In the genomic region with DNA sequence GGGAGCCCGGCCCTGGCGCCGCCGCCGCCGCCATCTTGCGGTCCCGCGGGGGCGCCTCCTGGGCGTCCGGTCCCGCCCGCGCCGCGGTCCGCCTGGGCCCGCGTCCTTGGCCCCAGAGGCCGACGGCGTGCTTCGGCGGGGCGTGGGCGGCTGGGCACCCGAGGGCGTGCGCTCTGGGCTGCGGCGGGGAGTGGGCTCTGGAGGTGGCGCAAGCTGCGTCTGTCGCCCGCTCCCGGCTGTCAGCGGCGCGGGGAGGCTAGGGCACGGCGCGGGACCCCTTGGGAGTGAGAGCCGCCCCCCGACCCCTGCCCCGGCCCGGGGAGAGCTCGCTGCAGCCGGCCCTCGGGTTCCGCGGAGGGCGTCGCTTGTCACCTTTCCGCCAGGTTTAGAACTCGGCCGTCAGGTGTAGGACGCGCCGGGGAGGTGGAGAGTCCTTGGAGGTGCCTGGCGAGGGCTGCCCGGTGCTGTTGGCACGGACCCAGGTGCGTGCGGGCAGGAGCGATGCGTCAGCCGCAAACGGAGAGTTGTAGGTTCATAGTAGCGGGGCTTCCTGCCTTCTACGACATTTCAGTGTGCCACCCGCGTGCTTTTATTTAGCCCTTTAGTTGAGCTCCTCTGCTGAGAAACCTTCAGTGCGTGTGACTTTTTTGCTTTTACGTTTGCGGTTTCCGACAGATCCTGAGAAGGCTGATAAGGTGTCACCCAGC, we compare ENCODE assay signal across 9 cellular contexts. TPM values are rescaled to one million over a fixed set of nuclear protein-coding genes. Genes with fewer than 3 reads are reported as not detected.
A peak's percentile ranks its signal among the peaks of the same experiment; 100 is the strongest.
DNase-seq lines count a peak whose midpoint lies in the region; ATAC-seq and TF ChIP-seq lines count a peak whose summit lies in the region.
"Had no signal": no experiment of that assay in that cellular context is flagged by ENCODE, and none has a peak within 500 bp of the region (broad histone marks: within the 10 kb centered on the region; RNA-seq: fewer than 3 reads in every experiment).

No MANE protein-coding gene starts in this region.

- H3K36me3 ChIP-seq in CD4-positive, CD25-positive, alpha-beta regulatory T cell (ENCODE audit: control insufficient read depth, insufficient read depth, low read length): no peaks in the 10 kb centered on the region
- H3K36me3 ChIP-seq in RWPE2 (ENCODE audit: low read depth) (0 out of 2 replicates have a peak, but pooled peaks cover 4% of the 10 kb centered on the region), gastroesophageal sphincter (no peaks in the 10 kb centered on the region), testis (ENCODE audit: low read depth, missing control alignments) (no peaks in the 10 kb centered on the region)

- TF ChIP-seq POLR2A in gastroesophageal sphincter (IDR thresholded peaks at IDR 0.05) (peak in 1 of 2 donors; percentile 37), testis (IDR thresholded peaks at IDR 0.05) (no peak)

- H3K27ac ChIP-seq in CD4-positive, CD25-positive, alpha-beta regulatory T cell (ENCODE audit: insufficient read depth, low read length, poor library complexity, severe bottlenecking): peak overlapping the region; percentile 94
- H3K27ac ChIP-seq in RWPE2 (ENCODE audit: poor library complexity, severe bottlenecking) (peak overlapping the region; percentile 90), gastroesophageal sphincter (peak overlapping the region; percentile 93 to 100 (median 98)), testis (peak overlapping the region; percentile 95 to 100)

- H3K4me1 ChIP-seq in CD4-positive, CD25-positive, alpha-beta regulatory T cell (ENCODE audit: control insufficient read depth, insufficient read depth, low read length, poor library complexity, severe bottlenecking): peaks cover 53% of the 10 kb centered on the region
- H3K4me1 ChIP-seq in RWPE2 (ENCODE audit: insufficient read depth, poor library complexity, severe bottlenecking): peaks cover 40% of the 10 kb centered on the region
- peaks cover 16 to 53% (median 22%) of the 10 kb centered on the region in 3 donors for H3K4me1 ChIP-seq in gastroesophageal sphincter
- H3K4me1 ChIP-seq in testis: peaks cover 36% of the 10 kb centered on the region

- H3K9me3 ChIP-seq in CD4-positive, CD25-positive, alpha-beta regulatory T cell (ENCODE audit: control insufficient read depth in 2 of 2, low read length in 2 of 2): no peaks in the 10 kb centered on the region
- H3K9me3 ChIP-seq in RWPE2 (ENCODE audit: severe bottlenecking) (no peaks in the 10 kb centered on the region), gastroesophageal sphincter (no peaks in the 10 kb centered on the region), testis (no peaks in the 10 kb centered on the region)

- peak; percentile 69 to 87 (median 72) for DNase-seq in CD4-positive, CD25-positive, alpha-beta regulatory T cell
- DNase-seq in HK-2 (ENCODE audit: unreplicated experiment) (peak; percentile 76), RWPE2 (ENCODE audit: low spot score) (peak; percentile 89), omental fat pad (ENCODE audit: low spot score) (peak; percentile 75), testis (peak; percentile 80)
- DNase-seq in activated effector memory CD4-positive, alpha-beta T cell treated with anti-CD3 and anti-CD28 coated beads, Interleukin-2, amount 50 U/mL, for 16 hours: peak; percentile 94

- TF ChIP-seq EP300 in gastroesophageal sphincter (IDR thresholded peaks at IDR 0.05): no peak

- H3K9me3 Mint-ChIP-seq in CD4-positive, CD25-positive, alpha-beta regulatory T cell: peaks cover 0 to 1% (median 0%) of the 10 kb centered on the region in 7 donors

- ATAC-seq in CD4-positive, CD25-positive, alpha-beta regulatory T cell (ENCODE audit: low read depth in 2 of 2): peak; percentile 6 to 14
- peak; percentile 33 for ATAC-seq in GM19452 (IDR thresholded peaks at IDR 0.05; ENCODE audit: unreplicated experiment)
- peak; percentile 49 for ATAC-seq in RWPE2 (ENCODE audit: low read depth)
- peak; percentile 21 for ATAC-seq in gastroesophageal sphincter
- peak; percentile 48 for ATAC-seq in omental fat pad (ENCODE audit: low FRiP score)

- no peak for TF ChIP-seq CTCF in RWPE2 (IDR thresholded peaks at IDR 0.05; ENCODE audit: poor library complexity, severe bottlenecking)
- peak in 1 of 4 experiments; percentile 13 for TF ChIP-seq CTCF in gastroesophageal sphincter (IDR thresholded peaks at IDR 0.05)
- TF ChIP-seq CTCF in omental fat pad (IDR thresholded peaks at IDR 0.05): no peak
- TF ChIP-seq CTCF in testis (IDR thresholded peaks at IDR 0.05): no peak

- H3K4me1 Mint-ChIP-seq in CD4-positive, CD25-positive, alpha-beta regulatory T cell: peaks cover 22 to 31% (median 27%) of the 10 kb centered on the region in 4 donors

- WGBS in gastroesophageal sphincter (ENCODE audit: low coverage in 1 of 2), 2 donors: 0% methylated on average over 8 of the region's 77 CpGs; no CpG with 5 or more reads in 1 of the 2 donors
- 0% methylated on average over 10 to 49 of the region's 77 CpGs for WGBS in testis, 2 donors

- peak overlapping the region; percentile 88 for H3K4me3 ChIP-seq in CD4-positive, CD25-positive, alpha-beta regulatory T cell (ENCODE audit: low read depth, low read length)
- H3K4me3 ChIP-seq in RWPE2 (ENCODE audit: severe bottlenecking) (peak overlapping the region; percentile 67), gastroesophageal sphincter (peak overlapping the region; percentile 73 to 94), testis (peak overlapping the region; percentile 96)

- H3K27ac Mint-ChIP-seq in CD4-positive, CD25-positive, alpha-beta regulatory T cell: peak overlapping the region; percentile 89 to 97 (median 91)

- H3K36me3 Mint-ChIP-seq in CD4-positive, CD25-positive, alpha-beta regulatory T cell: no peaks in the 10 kb centered on the region

- peak overlapping the region; percentile 93 to 99 (median 96) for H3K4me3 Mint-ChIP-seq in CD4-positive, CD25-positive, alpha-beta regulatory T cell

- H3K27me3 ChIP-seq in CD4-positive, CD25-positive, alpha-beta regulatory T cell (ENCODE audit: control insufficient read depth, insufficient read depth, low read length): peaks cover 3% of the 10 kb centered on the region
- H3K27me3 ChIP-seq in RWPE2 (ENCODE audit: insufficient read depth, poor library complexity, severe bottlenecking) (no peaks in the 10 kb centered on the region), gastroesophageal sphincter (no peaks in the 10 kb centered on the region), testis (no peaks in the 10 kb centered on the region)

- intact Hi-C loops in testis (cut with DNase I; ENCODE audit: low total_unique reads): no loop called here

- peaks cover 5% of the 10 kb centered on the region for H3K27me3 Mint-ChIP-seq in CD4-positive, CD25-positive, alpha-beta regulatory T cell

RNA-seq across cellular contexts. Expression of gene VAPA, which starts 0.9 kb away (rescaled TPM):
- total RNA-seq in CD4-positive, CD25-positive, alpha-beta regulatory T cell: 163 TPM
- polyA plus RNA-seq in CD4-positive, CD25-positive, alpha-beta regulatory T cell: 100 to 1,000 TPM; 253 to 286 (median 269) TPM
- total RNA-seq in gastroesophageal sphincter (100 to 1,000 TPM; 276 to 386 (median 317) TPM), omental fat pad (100 to 1,000 TPM; 173 to 345 (median 246) TPM), testis (100 to 1,000 TPM; 177 to 224 TPM)
- 180 TPM for polyA plus RNA-seq in testis (ENCODE audit: insufficient read depth, low read depth, low replicate concordance)

RNA-seq across cellular contexts. Expression of gene TXNDC2, which starts 29.0 kb away (rescaled TPM):
- total RNA-seq in CD4-positive, CD25-positive, alpha-beta regulatory T cell: not detected
- polyA plus RNA-seq in CD4-positive, CD25-positive, alpha-beta regulatory T cell: not detected
- total RNA-seq in gastroesophageal sphincter (under 1 TPM in 2 of 4 donors, not detected in 2; 0.62 to 0.96 TPM), omental fat pad (under 1 TPM in 2 of 4 donors, not detected in 2; 0.24 to 0.44 TPM), testis (10 to 100 TPM; 15.3 to 30.5 TPM)
- polyA plus RNA-seq in testis (ENCODE audit: insufficient read depth, low read depth, low replicate concordance): 212 TPM
- total RNA-seq: frontal cortex had no signal

Comparison
In these comparisons a context has a peak if more than half of its experiments do, and no peak if none do; other contexts are left out.
1. Peak in every context shown above with its lines: DNase-seq, ATAC-seq, H3K4me3 ChIP-seq and H3K27ac ChIP-seq.
2. RNA of gene TXNDC2, which starts 29.0 kb away (total RNA-seq): 15.3 to 30.5 TPM in testis; 0.62 to 0.96 TPM in gastroesophageal sphincter, not detected in CD4-positive, CD25-positive, alpha-beta regulatory T cell (single experiment) and 0.24 to 0.44 TPM in omental fat pad; every median in the first group is over 4 times any median in the second.